In genomic region chr22:27863001-27863400, GRCh38 we compare ENCODE assay signal across 28 cellular contexts. TPM values are rescaled to one million over a fixed set of nuclear protein-coding genes. Genes with fewer than 3 reads are reported as not detected.
DNase-seq lines count a peak whose midpoint lies in the region; ATAC-seq and TF ChIP-seq lines count a peak whose summit lies in the region.
"Had no signal": no experiment of that assay in that cellular context is flagged by ENCODE, and none has a peak within 500 bp of the region (broad histone marks: within the 10 kb centered on the region; RNA-seq: fewer than 3 reads in every experiment).

No MANE protein-coding gene starts in this region.

- DNase-seq in SJSA1 (ENCODE audit: low read depth in 1 of 2, low spot score in 2 of 2) (no peak), esophagus squamous epithelium (lab: John Stamatoyannopoulos, UW) (no peak), tibial artery (no peak), ureter (ENCODE audit: low spot score) (no peak)
- no peak for DNase-seq in activated T-cell treated with anti-CD3 and anti-CD28 coated beads, Interleukin-2, amount 50 U/mL, for 4 hours
- DNase-seq: activated CD4-positive, CD25-positive, alpha-beta regulatory T cell treated with anti-CD3 and anti-CD28 coated beads, Interleukin-2, amount 50 U/mL, for 72 hours; activated CD8-positive, alpha-beta T cell treated with anti-CD3 and anti-CD28 coated beads, Interleukin-2, amount 10 ng/mL, durations not matched to agents 7 days and 5 days; activated effector memory CD4-positive, alpha-beta T cell treated with Interleukin-2 at 50 U/mL for 16 hours; central memory CD4-positive, alpha-beta T cell; GM23248; Kasumi-1; kidney; NCI-H146; NCI-H2107; NCI-H446; NCI-H82; occipital lobe; OCI-M1; SK-N-SH had no signal

- no peaks in the 10 kb centered on the region for H3K9me3 ChIP-seq in SJSA1 (replicated peaks)
- H3K9me3 ChIP-seq in esophagus squamous epithelium, result no peaks in the 10 kb centered on the region
- no peaks in the 10 kb centered on the region for H3K9me3 ChIP-seq in muscle layer of colon (ENCODE audit: low read length)
- no peaks in the 10 kb centered on the region for H3K9me3 ChIP-seq in tibial artery
- H3K9me3 ChIP-seq: SK-N-SH had no signal

- H3K4me3 ChIP-seq in SJSA1 (no peak overlapping the region), esophagus squamous epithelium (no peak overlapping the region), muscle layer of colon (ENCODE audit: low read depth in 1 of 2, low read length in 2 of 2) (no peak overlapping the region), tibial artery (no peak overlapping the region)
- H3K4me3 ChIP-seq: GM12878, GM23248, skin epidermis had no signal

- H3K36me3 ChIP-seq in SJSA1, result peaks cover 43% of the 10 kb centered on the region
- H3K36me3 ChIP-seq in esophagus squamous epithelium, result peaks cover 0 to 56% (median under 1%) of the 10 kb centered on the region in 3 donors
- peaks cover 2% of the 10 kb centered on the region for H3K36me3 ChIP-seq in muscle layer of colon (ENCODE audit: insufficient read depth, low read length)
- H3K36me3 ChIP-seq in tibial artery, result peaks cover 0 to 20% (median 9%) of the 10 kb centered on the region in 3 donors

- H3K4me1 Mint-ChIP-seq in activated T-cell treated with anti-CD3 and anti-CD28 coated beads, Interleukin-2, amount 50 U/mL, for 4 hours (ENCODE audit: low read depth), result peaks cover 26% of the 10 kb centered on the region

- no peaks in the 10 kb centered on the region for H3K27me3 ChIP-seq in SJSA1 (replicated peaks)
- H3K27me3 ChIP-seq in esophagus squamous epithelium, result no peaks in the 10 kb centered on the region
- no peaks in the 10 kb centered on the region for H3K27me3 ChIP-seq in muscle layer of colon (ENCODE audit: control insufficient read depth in 1 of 2, insufficient read depth in 2 of 2, low read length in 2 of 2)
- no peaks in the 10 kb centered on the region for H3K27me3 ChIP-seq in tibial artery

- H3K27ac ChIP-seq in SJSA1 (0 out of 2 replicates have a peak overlapping the region, but pooled peaks have one; percentile 0), esophagus squamous epithelium (peak overlapping the region in 3 of 4 donors; percentile 27 to 92 (median 49)), muscle layer of colon (ENCODE audit: low read depth, low read length) (peak overlapping the region; percentile 37), tibial artery (peak overlapping the region; percentile 82 to 88)
- H3K27ac ChIP-seq: C4-2B, GM23248, HL-60 had no signal

- TF ChIP-seq CTCF in esophagus squamous epithelium (IDR thresholded peaks at IDR 0.05) (no peak), tibial artery (IDR thresholded peaks at IDR 0.05) (no peak)

- intact Hi-C loops in esophagus squamous epithelium (cut with DNase I) (no loop called here), tibial artery (cut with DNase I; ENCODE audit: low total_unique reads) (loop anchor here (10.0 kb wide), 1 partner anchor 58 kb away; the partner anchor contains the start of gene MN1)

- no peaks in the 10 kb centered on the region for H3K9me3 Mint-ChIP-seq in activated T-cell treated with anti-CD3 and anti-CD28 coated beads, Interleukin-2, amount 50 U/mL, for 4 hours
- H3K9me3 Mint-ChIP-seq: T-helper 1 cell treated with Interleukin-12 subunit alpha and Interleukin-12 subunit beta and Interleukin-4 antibody, amounts not matched to agents 30 μg/mL and 1 μg/mL, for 36 hours; type B pancreatic cell had no signal

- peaks cover 60% of the 10 kb centered on the region for H3K4me1 ChIP-seq in SJSA1 (replicated peaks)
- peaks cover 0 to 50% (median 31%) of the 10 kb centered on the region in 3 donors for H3K4me1 ChIP-seq in esophagus squamous epithelium
- peaks cover 80% of the 10 kb centered on the region for H3K4me1 ChIP-seq in muscle layer of colon (ENCODE audit: insufficient read depth, low read length)
- H3K4me1 ChIP-seq in tibial artery, result peaks cover 0 to 82% (median 36%) of the 10 kb centered on the region in 4 donors

- ATAC-seq in GM18868 (IDR thresholded peaks at IDR 0.05; ENCODE audit: unreplicated experiment), result no peak
- ATAC-seq in activated T-cell treated with anti-CD3 and anti-CD28 coated beads, Interleukin-2, amount 50 U/mL, for 4 hours, result no peak
- ATAC-seq: activated CD8-positive, alpha-beta T cell treated with anti-CD3 and anti-CD28 coated beads, Interleukin-2, amount 10 ng/mL, durations not matched to agents 7 days and 5 days; GM12878 had no signal

- 85 to 94% methylated on average over 1 of the region's 1 CpG for WGBS in esophagus squamous epithelium, 2 donors

- TF ChIP-seq POLR2A in esophagus squamous epithelium (IDR thresholded peaks at IDR 0.05), result no peak

- H3K9ac ChIP-seq in muscle layer of colon (ENCODE audit: low read length), result no peak overlapping the region
- H3K9ac ChIP-seq: GM23248, SK-N-SH had no signal

- H3K27me3 Mint-ChIP-seq in activated T-cell treated with anti-CD3 and anti-CD28 coated beads, Interleukin-2, amount 50 U/mL, for 4 hours (ENCODE audit: low read depth), result no peaks in the 10 kb centered on the region
- H3K27me3 Mint-ChIP-seq: activated naive CD8-positive, alpha-beta T cell; type B pancreatic cell had no signal

- H3K36me3 Mint-ChIP-seq in activated T-cell treated with anti-CD3 and anti-CD28 coated beads, Interleukin-2, amount 50 U/mL, for 4 hours (ENCODE audit: insufficient read depth), result peaks cover 38% of the 10 kb centered on the region

- no peak overlapping the region for H3K4me3 Mint-ChIP-seq in activated T-cell treated with anti-CD3 and anti-CD28 coated beads, Interleukin-2, amount 50 U/mL, for 4 hours
- H3K4me3 Mint-ChIP-seq: activated CD8-positive, alpha-beta T cell treated with anti-CD3 and anti-CD28 coated beads, Interleukin-2, amount 10 ng/mL, durations not matched to agents 7 days and 5 days; activated naive CD8-positive, alpha-beta T cell; T-helper 1 cell treated with Interleukin-12 subunit alpha and Interleukin-12 subunit beta and Interleukin-4 antibody, amounts not matched to agents 30 μg/mL and 1 μg/mL, for 36 hours; type B pancreatic cell had no signal

RNA-seq across cellular contexts. Expression of gene PITPNB, which starts 56.1 kb away (rescaled TPM):
- 24.0 and 28.3 TPM in 2 replicates for total RNA-seq in SJSA1 (2014; rRNA removed; shearing (Covaris generic))
- total RNA-seq in esophagus squamous epithelium (10 to 100 TPM; 26.4 to 68.9 (median 46.4) TPM), ureter (93.7 TPM)
- total RNA-seq in activated T-cell treated with anti-CD3 and anti-CD28 coated beads, Interleukin-2, amount 50 U/mL, for 4 hours, result 100 to 1,000 TPM; 134 to 151 (median 149) TPM

Comparison
In these comparisons a context has a peak if more than half of its experiments do, and no peak if none do; other contexts are left out.
1. H3K27ac ChIP-seq: peak in every context shown above with its lines; median percentile 85 in tibial artery; 49 in esophagus squamous epithelium; 37 in muscle layer of colon; 0 in SJSA1.